In genomic region chr3:113753376-113753985, GRCh38 we compare ENCODE assay signal across 18 cellular contexts. TPM values are rescaled to one million over a fixed set of nuclear protein-coding genes. Genes with fewer than 3 reads are reported as not detected.
DNase-seq lines count a peak whose midpoint lies in the region; ATAC-seq and TF ChIP-seq lines count a peak whose summit lies in the region.
"Had no signal": no experiment of that assay in that cellular context is flagged by ENCODE, and none has a peak within 500 bp of the region (broad histone marks: within the 10 kb centered on the region; RNA-seq: fewer than 3 reads in every experiment).

No MANE protein-coding gene starts in this region.

- peak; percentile 52 for ATAC-seq in GM23338
- no peak for ATAC-seq in stimulated activated memory B cell treated with anti-CD40 and anti-IgM and Interleukin-4, amounts not matched to agents 10 μg/mL and 1 μg/mL and 100 μg/mL, for 72 hours
- no peak for ATAC-seq in GM21390 (IDR thresholded peaks at IDR 0.05; ENCODE audit: unreplicated experiment)
- ATAC-seq: K562, Right ventricle myocardium inferior had no signal

- intact Hi-C loops in thyroid gland (cut with DNase I), result no loop called here

- H3K9me3 ChIP-seq in SU-DHL-6 (ENCODE audit: insufficient read depth, low read length) (no peaks in the 10 kb centered on the region), iPS-20b (ENCODE audit: insufficient read depth, low read depth, low read length) (no peaks in the 10 kb centered on the region; the same call in 1 of the 2 replicates), thyroid gland (no peaks in the 10 kb centered on the region)
- H3K9me3 ChIP-seq: SK-N-SH had no signal

- H3F3A ChIP-seq in GM23338 (replicated peaks; ENCODE audit: low read depth) (no peaks in the 10 kb centered on the region), SU-DHL-6 (ENCODE audit: insufficient read depth) (peaks cover 32% of the 10 kb centered on the region; the same call in 1 of the 2 replicates)

- TF ChIP-seq CTCF in GM23338 (conservative IDR thresholded peaks at IDR 0.05; ENCODE audit: low read depth in 2 of 2) (no peak), SU-DHL-6 (IDR thresholded peaks at IDR 0.05; ENCODE audit: insufficient read depth, low read length, poor library complexity, severe bottlenecking) (no peak), thyroid gland (IDR thresholded peaks at IDR 0.05) (no peak)

- H3K36me3 ChIP-seq in GM23338 (ENCODE audit: insufficient read depth) (no peaks in the 10 kb centered on the region), SU-DHL-6 (ENCODE audit: low read length) (peaks cover 4% of the 10 kb centered on the region; the same call in 1 of the 2 replicates), iPS-20b (ENCODE audit: insufficient read depth, low read depth, low read length) (no peaks in the 10 kb centered on the region), thyroid gland (no peaks in the 10 kb centered on the region)

- peaks cover 88% of the 10 kb centered on the region for H3K79me2 ChIP-seq in GM23338 (replicated peaks; ENCODE audit: insufficient read depth)
- peaks cover 81% of the 10 kb centered on the region for H3K79me2 ChIP-seq in SU-DHL-6 (ENCODE audit: insufficient read depth, low read length)

- H3K9me3 Mint-ChIP-seq in GM23338, result peaks cover 8% of the 10 kb centered on the region
- peaks cover 4% of the 10 kb centered on the region for H3K9me3 Mint-ChIP-seq in stimulated activated memory B cell treated with anti-CD40 and anti-IgM and Interleukin-4, amounts not matched to agents 10 μg/mL and 1 μg/mL and 100 μg/mL, for 72 hours

- H3K4me3 ChIP-seq in GM23338 (peak overlapping the region; percentile 13), SU-DHL-6 (ENCODE audit: insufficient read depth, low read length, poor library complexity, severe bottlenecking) (no peak overlapping the region), iPS-20b (ENCODE audit: low read length) (peak overlapping the region; percentile 48), thyroid gland (replicated peaks in 1 of 3) (no peak overlapping the region)
- H3K4me3 ChIP-seq: K562 had no signal

- DNase-seq in GM23338 (ENCODE audit: low spot score) (peak; percentile 77), Kasumi-1 (lab: John Stamatoyannopoulos, UW) (no peak), thyroid gland (no peak)
- DNase-seq: ACHN; DMS 273 treated with DMSO at 0.1 percent for 48 hours; HCEC 1CT; NCI-H1048; NCI-H146; NCI-H345; NCI-H526 treated with DMSO at 0.1 percent for 48 hours; NK-92 treated with Interleukin-12 subunit alpha and Interleukin-12 subunit beta, amount 100 ng/mL, for 24 hours; SK-N-SH had no signal

- H3K27me3 ChIP-seq in GM23338 (ENCODE audit: insufficient read depth) (no peaks in the 10 kb centered on the region), SU-DHL-6 (ENCODE audit: low read length) (no peaks in the 10 kb centered on the region), iPS-20b (ENCODE audit: insufficient read depth, low read length) (no peaks in the 10 kb centered on the region), thyroid gland (no peaks in the 10 kb centered on the region)

- H3K27ac ChIP-seq in GM23338 (ENCODE audit: low read depth) (peak overlapping the region; percentile 68), SU-DHL-6 (ENCODE audit: low read depth, low read length) (no peak overlapping the region), iPS-20b (ENCODE audit: low read length) (peak overlapping the region; percentile 75), thyroid gland (no peak overlapping the region)

- H3K4me1 Mint-ChIP-seq in GM23338, result peaks cover 18% of the 10 kb centered on the region
- peaks cover 42% of the 10 kb centered on the region for H3K4me1 Mint-ChIP-seq in stimulated activated memory B cell treated with anti-CD40 and anti-IgM and Interleukin-4, amounts not matched to agents 10 μg/mL and 1 μg/mL and 100 μg/mL, for 72 hours

- H3K4me2 ChIP-seq in GM23338, result peak overlapping the region; percentile 40
- peak overlapping the region; percentile 49 for H3K4me2 ChIP-seq in SU-DHL-6 (ENCODE audit: low read depth, low read length, poor library complexity, severe bottlenecking)
- H3K4me2 ChIP-seq: SK-N-SH had no signal

- TF ChIP-seq POLR2A in thyroid gland (IDR thresholded peaks at IDR 0.05), result no peak

- no peak overlapping the region for H3K9ac ChIP-seq in SU-DHL-6 (ENCODE audit: low read length)
- H3K9ac ChIP-seq in iPS-20b (ENCODE audit: low read depth, low read length), result peak overlapping the region; percentile 61; the same call in 1 of the 2 replicates
- H3K9ac ChIP-seq: SK-N-SH had no signal

- H3K4me1 ChIP-seq in GM23338 (ENCODE audit: insufficient read depth) (peaks cover 12% of the 10 kb centered on the region), iPS-20b (ENCODE audit: insufficient read depth, low read length) (peaks cover 9% of the 10 kb centered on the region), thyroid gland (peaks cover 8 to 12% of the 10 kb centered on the region in 2 donors)

- no peak overlapping the region for H2AFZ ChIP-seq in GM23338
- no peak overlapping the region for H2AFZ ChIP-seq in SU-DHL-6 (ENCODE audit: low read depth, low read length, severe bottlenecking)

- H3K27me3 Mint-ChIP-seq in GM23338 (ENCODE audit: insufficient read depth, low read depth, poor library complexity), result no peaks in the 10 kb centered on the region
- no peaks in the 10 kb centered on the region for H3K27me3 Mint-ChIP-seq in stimulated activated memory B cell treated with anti-CD40 and anti-IgM and Interleukin-4, amounts not matched to agents 10 μg/mL and 1 μg/mL and 100 μg/mL, for 72 hours

- peaks cover 11% of the 10 kb centered on the region for H3K36me3 Mint-ChIP-seq in GM23338 (ENCODE audit: low read depth)
- peaks cover 14% of the 10 kb centered on the region for H3K36me3 Mint-ChIP-seq in stimulated activated memory B cell treated with anti-CD40 and anti-IgM and Interleukin-4, amounts not matched to agents 10 μg/mL and 1 μg/mL and 100 μg/mL, for 72 hours

- H4K20me1 ChIP-seq in GM23338 (replicated peaks; ENCODE audit: insufficient read depth) (no peaks in the 10 kb centered on the region), SU-DHL-6 (ENCODE audit: low read depth, low read length) (no peaks in the 10 kb centered on the region)

- 80 to 81% methylated on average over 4 of the region's 4 CpGs for WGBS in thyroid gland, 2 donors

- H3K9me2 ChIP-seq in GM23338 (ENCODE audit: insufficient read depth), result no peaks in the 10 kb centered on the region
- H3K9me2 ChIP-seq in SU-DHL-6 (replicated peaks; ENCODE audit: insufficient read depth, low read length), result no peaks in the 10 kb centered on the region
- H3K9me2 ChIP-seq: SK-N-SH had no signal

- H3K4me3 Mint-ChIP-seq in GM23338, result peak overlapping the region; percentile 17; the same call in 2 of the 3 replicates
- no peak overlapping the region for H3K4me3 Mint-ChIP-seq in stimulated activated memory B cell treated with anti-CD40 and anti-IgM and Interleukin-4, amounts not matched to agents 10 μg/mL and 1 μg/mL and 100 μg/mL, for 72 hours

- H3K27ac Mint-ChIP-seq in GM23338, result peak overlapping the region; percentile 95
- peak overlapping the region; percentile 53 for H3K27ac Mint-ChIP-seq in stimulated activated memory B cell treated with anti-CD40 and anti-IgM and Interleukin-4, amounts not matched to agents 10 μg/mL and 1 μg/mL and 100 μg/mL, for 72 hours

TF ChIP-seq in GM23338, 12 proteins besides CTCF, POLR2A, EP300 and RAD21:
- TF ChIP-seq, protein P1, sequence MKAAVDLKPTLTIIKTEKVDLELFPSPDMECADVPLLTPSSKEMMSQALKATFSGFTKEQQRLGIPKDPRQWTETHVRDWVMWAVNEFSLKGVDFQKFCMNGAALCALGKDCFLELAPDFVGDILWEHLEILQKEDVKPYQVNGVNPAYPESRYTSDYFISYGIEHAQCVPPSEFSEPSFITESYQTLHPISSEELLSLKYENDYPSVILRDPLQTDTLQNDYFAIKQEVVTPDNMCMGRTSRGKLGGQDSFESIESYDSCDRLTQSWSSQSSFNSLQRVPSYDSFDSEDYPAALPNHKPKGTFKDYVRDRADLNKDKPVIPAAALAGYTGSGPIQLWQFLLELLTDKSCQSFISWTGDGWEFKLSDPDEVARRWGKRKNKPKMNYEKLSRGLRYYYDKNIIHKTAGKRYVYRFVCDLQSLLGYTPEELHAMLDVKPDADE (IDR thresholded peaks at IDR 0.05), result no peak
- TF ChIP-seq NANOG (IDR thresholded peaks at IDR 0.05; ENCODE audit: borderline replicate concordance), result peak; percentile 59; the same call in 1 of the 2 replicates
- no peak for TF ChIP-seq EZH2phosphoT487 (IDR thresholded peaks at IDR 0.05; ENCODE audit: unreplicated experiment)

RNA-seq across cellular contexts. Expression of gene ATP6V1A, which starts 6.6 kb away (rescaled TPM):
- total RNA-seq in GM23338 (2014; rRNA removed; shearing (Covaris generic)), result 80.8 and 87.3 TPM in 2 replicates
- polyA plus RNA-seq in GM23338 (2016; fragmentation: Nextera tagmentation; extraction: Ambion mirVana), result 34.8 and 38.0 TPM in 2 replicates
- 100 to 1,000 TPM in 2 of 4 donors, 10 to 100 TPM in 2; 75.4 to 157 (median 112) TPM for total RNA-seq in thyroid gland

RNA-seq across cellular contexts. Expression of gene NAA50, which starts 7.4 kb away (rescaled TPM):
- 219 and 260 TPM in 2 replicates for total RNA-seq in GM23338 (2014; rRNA removed; shearing (Covaris generic))
- 78.7 and 103 TPM in 2 replicates for polyA plus RNA-seq in GM23338 (2016; fragmentation: Nextera tagmentation; extraction: Ambion mirVana)
- 100 to 1,000 TPM; 110 to 133 (median 119) TPM for total RNA-seq in thyroid gland

RNA-seq across cellular contexts. Expression of gene USF3, which starts 57.0 kb away (rescaled TPM):
- 22.0 and 23.5 TPM in 2 replicates for total RNA-seq in GM23338 (2014; rRNA removed; shearing (Covaris generic))
- 10.1 and 11.7 TPM in 2 replicates for polyA plus RNA-seq in GM23338 (2016; fragmentation: Nextera tagmentation; extraction: Ambion mirVana)
- 10 to 100 TPM; 21.4 to 33.4 (median 26.3) TPM for total RNA-seq in thyroid gland

Comparison
In these comparisons a context has a peak if more than half of its experiments do, and no peak if none do; other contexts are left out.
1. H3K27ac ChIP-seq: peak in GM23338 (single experiment) and iPS-20b (single experiment); none in SU-DHL-6 (single experiment) and thyroid gland (0 of 3).
2. H3K4me3 ChIP-seq: peak in GM23338 (single experiment) and iPS-20b (single experiment); none in SU-DHL-6 (single experiment) and thyroid gland (0 of 3).